ENCODE assay signal across 1 cellular context in genomic region chr19:1566392-1567115, GRCh38.
A peak's percentile ranks its signal among the peaks of the same experiment; 100 is the strongest.
TF ChIP-seq lines count a peak whose summit lies in the region.

No MANE protein-coding gene starts in this region.

TF ChIP-seq in endothelial cell of umbilical vein, 7 proteins besides CTCF, POLR2A, EP300 and RAD21:
- TF ChIP-seq POLR2AphosphoS5 (IDR thresholded peaks at IDR 0.05; ENCODE audit: insufficient read depth, low read depth, low read length) = peak; percentile 85
- TF ChIP-seq EZH2 (IDR thresholded peaks at IDR 0.05; ENCODE audit: borderline replicate concordance, low read depth, low read length, severe bottlenecking) = no peak
- TF ChIP-seq MYC (IDR thresholded peaks at IDR 0.05; ENCODE audit: low read depth, low read length) = no peak
- TF ChIP-seq JUN (IDR thresholded peaks at IDR 0.05; ENCODE audit: borderline replicate concordance, insufficient read depth, insufficient read length, low read depth) = no peak
- TF ChIP-seq GATA2 (IDR thresholded peaks at IDR 0.05; ENCODE audit: insufficient read depth, insufficient read length, low read depth, low read length) = no peak
- no peak for TF ChIP-seq MAX (IDR thresholded peaks at IDR 0.05; ENCODE audit: insufficient read depth, insufficient read length)
- no peak for TF ChIP-seq FOS (IDR thresholded peaks at IDR 0.05; ENCODE audit: borderline replicate concordance, insufficient read depth, low read length)
TF ChIP-seq in endothelial cell of umbilical vein: peak in this region for 1.
